9 cellular contexts compared by ENCODE assay signal in genomic region chr3:143848707-143849106, GRCh38. TPM values are rescaled to one million over a fixed set of nuclear protein-coding genes. Genes with fewer than 3 reads are reported as not detected.
DNase-seq lines count a peak whose midpoint lies in the region; ATAC-seq and TF ChIP-seq lines count a peak whose summit lies in the region.
"Had no signal": no experiment of that assay in that cellular context is flagged by ENCODE, and none has a peak within 500 bp of the region (broad histone marks: within the 10 kb centered on the region; RNA-seq: fewer than 3 reads in every experiment).

No MANE protein-coding gene starts in this region.

- H3K9me3 Mint-ChIP-seq in activated T-cell treated with anti-CD3 and anti-CD28 coated beads, Interleukin-2, amount 50 U/mL, for 24 hours = no peaks in the 10 kb centered on the region

- no peak for TF ChIP-seq EP300 in gastroesophageal sphincter (IDR thresholded peaks at IDR 0.05)

- no peak for DNase-seq in activated T-cell treated with anti-CD3 and anti-CD28 coated beads, Interleukin-2, amount 50 U/mL, for 24 hours
- no peak for DNase-seq in activated T-cell treated with anti-CD3 and anti-CD28 coated beads, Interleukin-2, amount 50 U/mL, for 48 hours
- no peak for DNase-seq in RWPE2 (ENCODE audit: low spot score)
- DNase-seq in thoracic aorta (ENCODE audit: low spot score) = no peak
- no peak for DNase-seq in NCI-H128 (lab: John Stamatoyannopoulos, UW; ENCODE audit: unreplicated experiment)
- DNase-seq in testis = no peak
- DNase-seq in GM10248 (ENCODE audit: extremely low spot score) = no peak
- DNase-seq: NCI-H2171 treated with DMSO at 0.1 percent for 48 hours had no signal

- H3K27ac ChIP-seq in RWPE2 (ENCODE audit: poor library complexity, severe bottlenecking) (peak overlapping the region; percentile 13), gastroesophageal sphincter (peak overlapping the region in 2 of 4 donors; percentile 55 to 66), thoracic aorta (peak overlapping the region in 1 of 2 donors; percentile 13), testis (no peak overlapping the region)

- H3K27me3 ChIP-seq in RWPE2 (ENCODE audit: insufficient read depth, poor library complexity, severe bottlenecking) (no peaks in the 10 kb centered on the region), gastroesophageal sphincter (no peaks in the 10 kb centered on the region), thoracic aorta (replicated peaks; ENCODE audit: insufficient read depth) (no peaks in the 10 kb centered on the region), testis (no peaks in the 10 kb centered on the region)

- ATAC-seq in RWPE2 (ENCODE audit: low read depth) (no peak), gastroesophageal sphincter (no peak), thoracic aorta (ENCODE audit: insufficient number of reproducible peaks, low FRiP score, low read depth) (no peak)

- H3K4me1 ChIP-seq in RWPE2 (ENCODE audit: insufficient read depth, poor library complexity, severe bottlenecking) (peaks cover 29% of the 10 kb centered on the region), gastroesophageal sphincter (peaks cover 3 to 60% (median 4%) of the 10 kb centered on the region in 3 donors), thoracic aorta (ENCODE audit: control insufficient read depth in 1 of 2, low read depth in 2 of 2) (peaks cover 9 to 29% of the 10 kb centered on the region in 2 donors), testis (peaks cover 10% of the 10 kb centered on the region)

- intact Hi-C loops in testis (cut with DNase I; ENCODE audit: low total_unique reads) = no loop called here

- H3K9me3 ChIP-seq in RWPE2 (ENCODE audit: severe bottlenecking) (no peaks in the 10 kb centered on the region), gastroesophageal sphincter (no peaks in the 10 kb centered on the region), thoracic aorta (no peaks in the 10 kb centered on the region), testis (no peaks in the 10 kb centered on the region)

- CTCF ChIA-PET in GM10248 (lab: Yijun Ruan, JAX) = interaction anchor here (1.2 kb wide), 1 partner anchor 10 kb away, joined by 5 read pairs; no protein-coding TSS in a partner anchor

- POLR2A ChIA-PET in GM10248 (lab: Yijun Ruan, JAX) = no interaction called here

- H3K27ac Mint-ChIP-seq in activated T-cell treated with anti-CD3 and anti-CD28 coated beads, Interleukin-2, amount 50 U/mL, for 24 hours = peak overlapping the region; percentile 88

- H3K4me3 ChIP-seq in RWPE2 (ENCODE audit: severe bottlenecking) = no peak overlapping the region
- peak overlapping the region; percentile 64 to 100 for H3K4me3 ChIP-seq in gastroesophageal sphincter
- peak overlapping the region; percentile 72 for H3K4me3 ChIP-seq in thoracic aorta
- H3K4me3 ChIP-seq in testis = no peak overlapping the region

- H3K36me3 ChIP-seq in RWPE2 (ENCODE audit: low read depth) (no peaks in the 10 kb centered on the region), gastroesophageal sphincter (no peaks in the 10 kb centered on the region), thoracic aorta (no peaks in the 10 kb centered on the region), testis (ENCODE audit: low read depth, missing control alignments) (no peaks in the 10 kb centered on the region)

- no peaks in the 10 kb centered on the region for H3K27me3 Mint-ChIP-seq in activated T-cell treated with anti-CD3 and anti-CD28 coated beads, Interleukin-2, amount 50 U/mL, for 24 hours

- peaks cover 7% of the 10 kb centered on the region for H3K36me3 Mint-ChIP-seq in activated T-cell treated with anti-CD3 and anti-CD28 coated beads, Interleukin-2, amount 50 U/mL, for 24 hours (ENCODE audit: low read depth)

- H3K4me1 Mint-ChIP-seq in activated T-cell treated with anti-CD3 and anti-CD28 coated beads, Interleukin-2, amount 50 U/mL, for 24 hours (ENCODE audit: low read depth) = peaks cover 55% of the 10 kb centered on the region

- H3K4me3 Mint-ChIP-seq in activated T-cell treated with anti-CD3 and anti-CD28 coated beads, Interleukin-2, amount 50 U/mL, for 24 hours = peak overlapping the region; percentile 91

- TF ChIP-seq CTCF in RWPE2 (IDR thresholded peaks at IDR 0.05; ENCODE audit: poor library complexity, severe bottlenecking) = no peak
- TF ChIP-seq CTCF in gastroesophageal sphincter (IDR thresholded peaks at IDR 0.05) = no peak
- no peak for TF ChIP-seq CTCF in thoracic aorta (IDR thresholded peaks at IDR 0.05)
- TF ChIP-seq CTCF in testis (IDR thresholded peaks at IDR 0.05) = no peak
- TF ChIP-seq CTCF in GM10248 (IDR thresholded peaks at IDR 0.05; ENCODE audit: control extremely low read depth, extremely low read depth, low read depth, missing control alignments) = no peak

- 44 to 59% methylated on average over 2 of the region's 2 CpGs for WGBS in gastroesophageal sphincter (ENCODE audit: low coverage in 1 of 2), 2 donors
- WGBS in testis, 2 donors = 50 to 55% methylated on average over 2 of the region's 2 CpGs

- no peak for TF ChIP-seq POLR2A in gastroesophageal sphincter (IDR thresholded peaks at IDR 0.05)
- no peak for TF ChIP-seq POLR2A in testis (IDR thresholded peaks at IDR 0.05)

RNA-seq across cellular contexts. Expression of gene SLC9A9, which starts 0.4 kb away (rescaled TPM):
- 10 to 100 TPM; 10.1 to 27.2 (median 16.7) TPM for total RNA-seq in gastroesophageal sphincter
- total RNA-seq in thoracic aorta = 10 to 100 TPM; 29.6 to 60.1 TPM
- total RNA-seq in testis = 1 to 10 TPM; 2.7 to 6.6 TPM
- 4.3 TPM for polyA plus RNA-seq in testis (ENCODE audit: insufficient read depth, low read depth, low replicate concordance)

Comparison
In these comparisons a context has a peak if more than half of its experiments do, and no peak if none do; other contexts are left out.
1. H3K4me3 ChIP-seq: peak in gastroesophageal sphincter (2 of 2) and thoracic aorta (single experiment); none in RWPE2 (single experiment) and testis (0 of 2).